Comparison of ENCODE assay signal across 8 cellular contexts in genomic region chr12:53219956-53220856, GRCh38. TPM values are rescaled to one million over a fixed set of nuclear protein-coding genes. Genes with fewer than 3 reads are reported as not detected.
DNase-seq lines count a peak whose midpoint lies in the region; ATAC-seq lines count a peak whose summit lies in the region.

No MANE protein-coding gene starts in this region.

- peak overlapping the region; percentile 93 for H3K4me3 Mint-ChIP-seq in activated CD4-positive, alpha-beta memory T cell treated with anti-CD3 and anti-CD28 coated beads, Interleukin-2, amount 10 ng/mL, durations not matched to agents 7 days and 5 days
- peak overlapping the region; percentile 98 for H3K4me3 Mint-ChIP-seq in memory B cell

- CTCF ChIA-PET in activated CD4-positive, alpha-beta memory T cell treated with anti-CD3 and anti-CD28 coated beads, Interleukin-2, amount 10 ng/mL, durations not matched to agents 7 days and 5 days (lab: Charles Lee): interaction anchor here (0.9 to 15.2 kb wide), 14 partner anchors 9 to 289 kb away, joined by 3 to 211 read pairs (median 4); partner anchors contain the start of genes AAAS and ESPL1

- H3K9me3 Mint-ChIP-seq in activated CD4-positive, alpha-beta memory T cell treated with anti-CD3 and anti-CD28 coated beads, Interleukin-2, amount 10 ng/mL, durations not matched to agents 7 days and 5 days: no peaks in the 10 kb centered on the region
- no peaks in the 10 kb centered on the region for H3K9me3 Mint-ChIP-seq in memory B cell

- peaks cover 33% of the 10 kb centered on the region for H3K36me3 Mint-ChIP-seq in activated CD4-positive, alpha-beta memory T cell treated with anti-CD3 and anti-CD28 coated beads, Interleukin-2, amount 10 ng/mL, durations not matched to agents 7 days and 5 days (ENCODE audit: low read depth)
- H3K36me3 Mint-ChIP-seq in memory B cell: no peaks in the 10 kb centered on the region

- POLR2A ChIA-PET in activated CD4-positive, alpha-beta memory T cell treated with anti-CD3 and anti-CD28 coated beads, Interleukin-2, amount 10 ng/mL, durations not matched to agents 7 days and 5 days (lab: Charles Lee): interaction anchor here (0.7 to 7.5 kb wide), 25 partner anchors 13 to 281 kb away, joined by 3 to 117 read pairs (median 6); partner anchors contain the start of genes AAAS, CSAD, ESPL1 and ITGB7

- H3K27ac Mint-ChIP-seq in activated CD4-positive, alpha-beta memory T cell treated with anti-CD3 and anti-CD28 coated beads, Interleukin-2, amount 10 ng/mL, durations not matched to agents 7 days and 5 days: peak overlapping the region; percentile 96
- H3K27ac Mint-ChIP-seq in memory B cell: peak overlapping the region; percentile 94

- DNase-seq in NCI-H345 treated with DMSO at 0.1 percent for 48 hours (lab: John Stamatoyannopoulos, UW; ENCODE audit: unreplicated experiment): peak; percentile 36
- peak; percentile 88 for DNase-seq in activated CD4-positive, alpha-beta memory T cell treated with anti-CD3 and anti-CD28 coated beads, Interleukin-2, amount 10 ng/mL, durations not matched to agents 7 days and 5 days
- peak; percentile 65 for DNase-seq in effector CD8-positive, alpha-beta T cell (lab: John Stamatoyannopoulos, UW)
- peak; percentile 57 to 69 for DNase-seq in memory B cell (ENCODE audit: low spot score in 2 of 2)
- peak; percentile 59 to 60 for DNase-seq in stimulated activated CD8-positive, alpha-beta memory T cell treated with anti-CD3 and anti-CD28 coated beads, Interleukin-2, amount 100 ng/mL, for 1 hour (ENCODE audit: low read depth in 2 of 2)

- no peaks in the 10 kb centered on the region for H3K27me3 Mint-ChIP-seq in activated CD4-positive, alpha-beta memory T cell treated with anti-CD3 and anti-CD28 coated beads, Interleukin-2, amount 10 ng/mL, durations not matched to agents 7 days and 5 days
- no peaks in the 10 kb centered on the region for H3K27me3 Mint-ChIP-seq in memory B cell

- ATAC-seq in GM18498 (IDR thresholded peaks at IDR 0.05; ENCODE audit: unreplicated experiment) (peak; percentile 34), HG02678 (IDR thresholded peaks at IDR 0.05; ENCODE audit: unreplicated experiment) (peak; percentile 30), memory B cell (ENCODE audit: low read depth) (peak; percentile 62), HG03457 (IDR thresholded peaks at IDR 0.05; ENCODE audit: unreplicated experiment) (no peak)

- peaks cover 80% of the 10 kb centered on the region for H3K4me1 Mint-ChIP-seq in activated CD4-positive, alpha-beta memory T cell treated with anti-CD3 and anti-CD28 coated beads, Interleukin-2, amount 10 ng/mL, durations not matched to agents 7 days and 5 days
- H3K4me1 Mint-ChIP-seq in memory B cell: peaks cover 40% of the 10 kb centered on the region

RNA-seq across cellular contexts. Expression of gene RARG, which starts 11.8 kb away (rescaled TPM):
- 10 to 100 TPM; 46.1 to 47.4 TPM for total RNA-seq in activated CD4-positive, alpha-beta memory T cell treated with anti-CD3 and anti-CD28 coated beads, Interleukin-2, amount 10 ng/mL, durations not matched to agents 7 days and 5 days

RNA-seq across cellular contexts. Expression of gene ITGB7, which starts 13.2 kb away (rescaled TPM):
- 100 to 1,000 TPM; 780 to 786 TPM for total RNA-seq in activated CD4-positive, alpha-beta memory T cell treated with anti-CD3 and anti-CD28 coated beads, Interleukin-2, amount 10 ng/mL, durations not matched to agents 7 days and 5 days

RNA-seq across cellular contexts. Expression of gene CSAD, which starts 39.5 kb away (rescaled TPM):
- total RNA-seq in activated CD4-positive, alpha-beta memory T cell treated with anti-CD3 and anti-CD28 coated beads, Interleukin-2, amount 10 ng/mL, durations not matched to agents 7 days and 5 days: 10 to 100 TPM; 28.6 to 31.0 TPM

RNA-seq across cellular contexts. Expression of gene ZNF740, which starts 39.7 kb away (rescaled TPM):
- total RNA-seq in activated CD4-positive, alpha-beta memory T cell treated with anti-CD3 and anti-CD28 coated beads, Interleukin-2, amount 10 ng/mL, durations not matched to agents 7 days and 5 days: 10 to 100 TPM; 33.7 to 45.5 TPM

RNA-seq across cellular contexts. Expression of gene ESPL1, which starts 47.9 kb away (rescaled TPM):
- total RNA-seq in activated CD4-positive, alpha-beta memory T cell treated with anti-CD3 and anti-CD28 coated beads, Interleukin-2, amount 10 ng/mL, durations not matched to agents 7 days and 5 days: 10 to 100 TPM; 88.4 to 90.2 TPM

Comparison
In these comparisons a context has a peak if more than half of its experiments do, and no peak if none do; other contexts are left out.
1. DNase-seq: peak in every context shown above with its lines; median percentile 88 in activated CD4-positive, alpha-beta memory T cell treated with anti-CD3 and anti-CD28 coated beads, Interleukin-2, amount 10 ng/mL, durations not matched to agents 7 days and 5 days; 65 in effector CD8-positive, alpha-beta T cell; 63 in memory B cell; 60 in stimulated activated CD8-positive, alpha-beta memory T cell treated with anti-CD3 and anti-CD28 coated beads, Interleukin-2, amount 100 ng/mL, for 1 hour; 36 in NCI-H345 treated with DMSO at 0.1 percent for 48 hours.